ENCODE assay signal across 8 cellular contexts in the genomic region with DNA sequence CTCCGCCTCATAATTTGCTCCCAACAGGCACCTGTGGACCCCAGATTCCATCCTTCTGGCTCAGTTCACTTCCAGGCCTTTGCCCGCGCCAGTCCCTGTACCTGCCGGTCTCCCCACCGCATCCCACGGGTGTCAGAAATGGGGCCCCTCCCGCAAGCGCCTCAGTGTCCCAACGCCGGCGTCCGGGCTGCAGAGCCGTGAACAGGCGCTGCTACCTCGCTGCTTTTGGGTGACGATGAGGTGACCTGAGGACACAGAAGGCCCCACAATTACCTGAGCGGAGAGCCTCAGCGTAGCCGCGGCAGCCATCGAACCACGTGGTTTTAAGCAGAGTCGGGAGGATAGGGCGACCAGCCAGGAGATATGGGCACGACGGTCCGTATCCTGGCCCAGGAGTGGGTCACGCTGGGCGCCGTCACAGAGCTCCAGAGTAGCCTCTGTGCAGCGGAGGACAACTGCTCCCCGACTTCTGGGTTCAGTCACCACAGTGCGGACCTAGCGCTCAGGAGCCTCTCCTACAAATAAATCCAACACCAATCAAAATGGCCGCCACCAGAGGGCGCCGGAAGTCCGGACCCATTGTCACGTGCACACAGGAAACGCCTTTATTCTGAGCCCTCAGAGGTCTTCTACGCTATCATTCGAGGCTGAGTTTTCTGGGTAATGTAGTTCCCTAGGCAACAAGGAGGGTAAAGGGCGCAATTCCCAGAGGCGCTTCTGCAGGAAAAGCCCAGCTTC. TPM values are rescaled to one million over a fixed set of nuclear protein-coding genes. Genes with fewer than 3 reads are reported as not detected.
DNase-seq lines count a peak whose midpoint lies in the region; ATAC-seq, FAIRE-seq and TF ChIP-seq lines count a peak whose summit lies in the region.

TSS of gene ZNF814 (minus strand) at position 544 of the 738 bp plus-strand sequence. CDS start at position 309, 235 bp downstream.

- FAIRE-seq in pancreas (lab: Jason Lieb, UNC), result no peak

- TF ChIP-seq CTCF in GM12864 (IDR thresholded peaks at IDR 0.05; ENCODE audit: low read depth, low read length, missing control alignments), result peak; percentile 9
- peak in 2 of 4 donors; percentile 8 to 19 for TF ChIP-seq CTCF in pancreas (IDR thresholded peaks at IDR 0.05)

- DNase-seq in GM12864 (ENCODE audit: low read depth), result peak; percentile 49
- peak; percentile 66 to 68 for DNase-seq in SW 1271 (lab: John Stamatoyannopoulos, UW)
- DNase-seq in activated naive CD8-positive, alpha-beta T cell treated with anti-CD3 and anti-CD28 coated beads, Interleukin-2, amount 50 U/mL, for 16 hours (ENCODE audit: low read depth, low spot score), result peak; percentile 68
- peak; percentile 88 for DNase-seq in cardiac septum (ENCODE audit: low spot score)
- peak; percentile 56 to 71 (median 65) for DNase-seq in pancreas

- H3K27me3 ChIP-seq in pancreas (no peaks in the 10 kb centered on the region), thymus (ENCODE audit: control insufficient read depth, insufficient read depth) (no peaks in the 10 kb centered on the region)

- H3K27ac ChIP-seq in pancreas (peak within 1 kb of the TSS in 2 of 4 donors; percentile 7 to 32), thymus (ENCODE audit: low read depth) (peak within 1 kb of the TSS; percentile 89)

- H3K4me1 ChIP-seq in pancreas (no peaks in the 10 kb centered on the region), thymus (ENCODE audit: control insufficient read depth, insufficient read depth, low read length) (peaks cover 7% of the 10 kb centered on the region)

- no peaks in the 10 kb centered on the region for H3K9me3 ChIP-seq in pancreas
- H3K9me3 ChIP-seq in thymus (ENCODE audit: control insufficient read depth), result peaks cover 2% of the 10 kb centered on the region

- intact Hi-C loops in cardiac septum (cut with DNase I) (no loop called here), pancreas (cut with DNase I) (no loop called here)

- H3K4me3 ChIP-seq in GM12864 (ENCODE audit: low read depth, low read length) (peak within 1 kb of the TSS; percentile 65), pancreas (peak within 1 kb of the TSS; percentile 29 to 45 (median 34)), thymus (ENCODE audit: low read length) (peak within 1 kb of the TSS; percentile 85)

- ATAC-seq in HG03097 (IDR thresholded peaks at IDR 0.05; ENCODE audit: low FRiP score, unreplicated experiment) (peak; percentile 76), pancreas (peak; percentile 84 to 97 (median 92)), GM21381 (IDR thresholded peaks at IDR 0.05; ENCODE audit: unreplicated experiment) (no peak)

- H3K36me3 ChIP-seq in pancreas (no peaks in the 10 kb centered on the region), thymus (ENCODE audit: control insufficient read depth, insufficient read depth) (peaks cover 9% of the 10 kb centered on the region)

- 5 to 8% methylated on average over 44 of the region's 44 CpGs for WGBS in pancreas, 2 donors
- 3% methylated on average over 44 of the region's 44 CpGs for WGBS in thymus

RNA-seq across cellular contexts. Expression of gene ZNF814, which starts in this region (rescaled TPM):
- total RNA-seq in cardiac septum (5.4 TPM), pancreas (1 to 10 TPM; 3.7 to 7.7 (median 6.0) TPM)
- polyA plus RNA-seq in pancreas (10 to 100 TPM in 1 of 2 donors, 1 to 10 TPM in 1; 9.8 to 10.8 TPM), thymus (16.7 TPM)

Comparison
In these comparisons a context has a peak if more than half of its experiments do, and no peak if none do; other contexts are left out.
1. H3K4me3 ChIP-seq: peak in every context shown above with its lines; median percentile 85 in thymus; 65 in GM12864; 34 in pancreas.